17 cellular contexts compared by ENCODE assay signal in the genomic region with DNA sequence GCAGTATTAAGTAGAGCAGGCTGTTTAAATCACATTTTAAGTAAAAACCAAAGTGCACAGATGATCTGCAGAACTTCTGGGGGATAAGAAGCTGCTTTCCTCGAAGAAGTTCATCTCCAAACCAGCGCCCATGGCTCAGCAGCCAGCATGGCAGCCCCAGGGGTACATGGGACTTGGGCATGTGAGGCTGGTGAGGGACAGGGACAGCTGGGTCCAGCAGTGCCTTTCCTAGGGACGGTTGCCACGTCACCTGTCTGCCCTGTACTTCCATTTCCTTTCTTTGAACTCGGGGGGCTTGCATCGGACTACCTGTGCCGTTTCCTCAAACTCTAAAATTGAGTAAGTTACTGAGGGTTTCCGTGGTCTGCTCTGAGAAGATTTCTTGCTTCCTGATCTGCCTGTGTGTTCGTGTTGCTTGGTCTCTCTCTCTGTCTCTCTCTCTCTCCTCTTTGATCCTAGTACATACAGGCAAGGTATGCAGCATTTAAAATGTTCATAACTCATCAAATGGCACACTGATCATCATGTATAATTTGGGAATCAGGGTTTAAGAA.
DNase-seq lines count a peak whose midpoint lies in the region; ATAC-seq and TF ChIP-seq lines count a peak whose summit lies in the region.
"Had no signal": no experiment of that assay in that cellular context is flagged by ENCODE, and none has a peak within 500 bp of the region (broad histone marks: within the 10 kb centered on the region; RNA-seq: fewer than 3 reads in every experiment).

No MANE protein-coding gene starts in this region.

- peaks cover 100% of the 10 kb centered on the region for H3K79me2 ChIP-seq in GM23338 (replicated peaks; ENCODE audit: insufficient read depth)

- intact Hi-C loops in activated CD4-positive, alpha-beta T cell treated with anti-CD3 and anti-CD28 coated beads for 36 hours (cut with DNase I, micrococcal nuclease) = no loop called here

- CTCF ChIA-PET in activated CD4-positive, alpha-beta T cell treated with anti-CD3 and anti-CD28 coated beads for 36 hours (lab: Charles Lee) = no interaction called here

- peaks cover 7% of the 10 kb centered on the region; the same call in 1 of the 2 replicates for H3F3A ChIP-seq in GM23338 (replicated peaks; ENCODE audit: low read depth)

- peaks cover 62% of the 10 kb centered on the region for H3K4me1 Mint-ChIP-seq in activated CD4-positive, alpha-beta T cell treated with anti-CD3 and anti-CD28 coated beads for 36 hours
- H3K4me1 Mint-ChIP-seq in GM23338 = peaks cover 85% of the 10 kb centered on the region
- H3K4me1 Mint-ChIP-seq in activated naive CD8-positive, alpha-beta T cell treated with anti-CD3 and anti-CD28 coated beads, Interleukin-2, amount 50 U/mL, for 24 hours = peaks cover 60% of the 10 kb centered on the region

- H3K27ac Mint-ChIP-seq in activated CD4-positive, alpha-beta T cell treated with anti-CD3 and anti-CD28 coated beads for 36 hours = peak overlapping the region; percentile 55
- no peak overlapping the region; the same call in 1 of the 2 replicates for H3K27ac Mint-ChIP-seq in GM23338
- H3K27ac Mint-ChIP-seq in activated naive CD8-positive, alpha-beta T cell treated with anti-CD3 and anti-CD28 coated beads, Interleukin-2, amount 50 U/mL, for 24 hours = peak overlapping the region; percentile 45

- POLR2A ChIA-PET in activated CD4-positive, alpha-beta T cell treated with anti-CD3 and anti-CD28 coated beads for 36 hours (lab: Charles Lee) = no interaction called here

- H3K9me3 Mint-ChIP-seq in activated CD4-positive, alpha-beta T cell treated with anti-CD3 and anti-CD28 coated beads for 36 hours (ENCODE audit: low read depth) = peaks cover 3% of the 10 kb centered on the region
- peaks cover 8% of the 10 kb centered on the region for H3K9me3 Mint-ChIP-seq in GM23338
- H3K9me3 Mint-ChIP-seq in activated naive CD8-positive, alpha-beta T cell treated with anti-CD3 and anti-CD28 coated beads, Interleukin-2, amount 50 U/mL, for 24 hours = peaks cover 9% of the 10 kb centered on the region

- H3K4me3 ChIP-seq in GM23338 (no peak overlapping the region), neutrophil (ENCODE audit: low read depth in 1 of 2, low read length in 1 of 2) (peak overlapping the region in 1 of 2 experiments; percentile 1)
- H3K4me3 ChIP-seq: left lung had no signal

- peaks cover 9% of the 10 kb centered on the region for H3K9me2 ChIP-seq in GM23338 (ENCODE audit: insufficient read depth)

- no peak for TF ChIP-seq CTCF in GM23338 (conservative IDR thresholded peaks at IDR 0.05; ENCODE audit: low read depth in 2 of 2)
- TF ChIP-seq CTCF in neutrophil (IDR thresholded peaks at IDR 0.05) = no peak

- no peaks in the 10 kb centered on the region for H3K9me3 ChIP-seq in neutrophil
- H3K9me3 ChIP-seq: Caco-2, left lung had no signal

- peak overlapping the region; percentile 50; the same call in 1 of the 2 replicates for H3K27ac ChIP-seq in GM23338 (ENCODE audit: low read depth)
- H3K27ac ChIP-seq in neutrophil = peak overlapping the region; percentile 45
- H3K27ac ChIP-seq: left lung had no signal

- no peaks in the 10 kb centered on the region for H3K27me3 Mint-ChIP-seq in activated CD4-positive, alpha-beta T cell treated with anti-CD3 and anti-CD28 coated beads for 36 hours
- H3K27me3 Mint-ChIP-seq in GM23338 (ENCODE audit: insufficient read depth, low read depth, poor library complexity) = peaks cover 18% of the 10 kb centered on the region
- no peaks in the 10 kb centered on the region for H3K27me3 Mint-ChIP-seq in activated naive CD8-positive, alpha-beta T cell treated with anti-CD3 and anti-CD28 coated beads, Interleukin-2, amount 50 U/mL, for 24 hours

- ATAC-seq in activated CD4-positive, alpha-beta T cell treated with anti-CD3 and anti-CD28 coated beads for 36 hours = no peak
- no peak for ATAC-seq in GM23338
- ATAC-seq in activated naive CD8-positive, alpha-beta T cell treated with anti-CD3 and anti-CD28 coated beads, Interleukin-2, amount 50 U/mL, for 24 hours = no peak
- ATAC-seq: left lung, sciatic nerve had no signal

- DNase-seq in activated CD4-positive, alpha-beta T cell treated with anti-CD3 and anti-CD28 coated beads for 36 hours = peak; percentile 21
- DNase-seq in activated CD4-positive, alpha-beta T cell treated with anti-CD3 and anti-CD28 coated beads, Interleukin-2, amount 50 U/mL, for 1 hour = no peak
- DNase-seq in GM23338 (ENCODE audit: low spot score) = no peak
- no peak for DNase-seq in activated naive CD8-positive, alpha-beta T cell treated with anti-CD3 and anti-CD28 coated beads, Interleukin-2, amount 50 U/mL, for 24 hours
- DNase-seq in 8988T = no peak
- DNase-seq in activated CD4-positive, CD25-positive, alpha-beta regulatory T cell (lab: John Stamatoyannopoulos, UW) = no peak
- no peak for DNase-seq in retina
- DNase-seq: anterior cingulate cortex; Caco-2; GF-D8; left lung; MV-4-11; NCI-H2107; SHP77 treated with DMSO at 0.1 percent for 48 hours; stimulated activated CD4-positive, alpha-beta T cell treated with anti-CD3 and anti-CD28 coated beads, Interleukin-4, amount 100 ng/mL, for 1 hour had no signal

- peaks cover 15% of the 10 kb centered on the region for H3K36me3 Mint-ChIP-seq in activated CD4-positive, alpha-beta T cell treated with anti-CD3 and anti-CD28 coated beads for 36 hours (ENCODE audit: low read depth)
- H3K36me3 Mint-ChIP-seq in GM23338 (ENCODE audit: low read depth) = peaks cover 16% of the 10 kb centered on the region
- H3K36me3 Mint-ChIP-seq in activated naive CD8-positive, alpha-beta T cell treated with anti-CD3 and anti-CD28 coated beads, Interleukin-2, amount 50 U/mL, for 24 hours (ENCODE audit: low read depth) = peaks cover 14% of the 10 kb centered on the region

- peaks cover 95% of the 10 kb centered on the region for H3K4me1 ChIP-seq in GM23338 (ENCODE audit: insufficient read depth)
- peaks cover 48 to 58% of the 10 kb centered on the region in 2 experiments for H3K4me1 ChIP-seq in neutrophil (ENCODE audit: control insufficient read depth in 1 of 2, insufficient read depth in 1 of 2, low read depth in 1 of 2, low read length in 1 of 2)

- no peaks in the 10 kb centered on the region for H3K27me3 ChIP-seq in GM23338 (ENCODE audit: insufficient read depth)
- no peaks in the 10 kb centered on the region for H3K27me3 ChIP-seq in neutrophil
- H3K27me3 ChIP-seq: left lung had no signal

- H2AFZ ChIP-seq in GM23338 = no peak overlapping the region

- H3K36me3 ChIP-seq in GM23338 (ENCODE audit: insufficient read depth) = no peaks in the 10 kb centered on the region
- no peaks in the 10 kb centered on the region for H3K36me3 ChIP-seq in neutrophil
- H3K36me3 ChIP-seq: left lung had no signal

- H3K4me2 ChIP-seq in GM23338 = no peak overlapping the region

- no peak overlapping the region for H3K4me3 Mint-ChIP-seq in activated CD4-positive, alpha-beta T cell treated with anti-CD3 and anti-CD28 coated beads for 36 hours
- H3K4me3 Mint-ChIP-seq in GM23338 = no peak overlapping the region
- no peak overlapping the region for H3K4me3 Mint-ChIP-seq in activated naive CD8-positive, alpha-beta T cell treated with anti-CD3 and anti-CD28 coated beads, Interleukin-2, amount 50 U/mL, for 24 hours

- peaks cover 79% of the 10 kb centered on the region for H4K20me1 ChIP-seq in GM23338 (replicated peaks; ENCODE audit: insufficient read depth)

TF ChIP-seq in GM23338, 12 proteins besides CTCF, POLR2A, EP300 and RAD21 (continues in another document):
- TF ChIP-seq ZNF114 (CRISPR knock-in tag; IDR thresholded peaks at IDR 0.05) (no peak), ZNF331 (CRISPR knock-in tag; IDR thresholded peaks at IDR 0.05; ENCODE audit: low read depth) (no peak), JUNB (IDR thresholded peaks at IDR 0.05; ENCODE audit: unreplicated experiment) (no peak)
